2 cellular contexts compared by ENCODE assay signal in genomic region chr21:29092102-29092959, GRCh38.
A peak's percentile ranks its signal among the peaks of the same experiment; 100 is the strongest.
TF ChIP-seq lines count a peak whose summit lies in the region.

No MANE protein-coding gene starts in this region.

TF ChIP-seq in GM12878, 131 proteins besides CTCF, POLR2A, EP300 and RAD21:
- no peak for TF ChIP-seq SMAD5 (IDR thresholded peaks at IDR 0.05; ENCODE audit: low read depth)
- no peak for TF ChIP-seq NKRF (conservative IDR thresholded peaks at IDR 0.05)
- no peak for TF ChIP-seq BCLAF1 (IDR thresholded peaks at IDR 0.05)
- TF ChIP-seq PAX5 (IDR thresholded peaks at IDR 0.05; ENCODE audit: borderline replicate concordance, low read depth, low read length): no peak
- TF ChIP-seq ZSCAN29 (IDR thresholded peaks at IDR 0.05): no peak
- TF ChIP-seq NR2C2 (IDR thresholded peaks at IDR 0.05; ENCODE audit: borderline replicate concordance, control insufficient read depth, insufficient read length, low read depth): no peak
- no peak for TF ChIP-seq IKZF2 (IDR thresholded peaks at IDR 0.05)

TF ChIP-seq in HepG2, 621 proteins besides CTCF, POLR2A, EP300 and RAD21:
- TF ChIP-seq IRF9 (CRISPR knock-in tag; IDR thresholded peaks at IDR 0.05; ENCODE audit: borderline replicate concordance) (no peak), RFX5 (IDR thresholded peaks at IDR 0.05; ENCODE audit: low read depth, low read length) (no peak), STAG1 (CRISPR knock-in tag; IDR thresholded peaks at IDR 0.05) (peak; percentile 29; the same call in 1 of the 2 replicates), SALL1 (CRISPR knock-in tag; IDR thresholded peaks at IDR 0.05) (0 out of 2 replicates have a peak, but pooled peaks have one; percentile 25), ZNF644 (CRISPR knock-in tag; IDR thresholded peaks at IDR 0.05; ENCODE audit: low read depth) (peak; percentile 35; the same call in 1 of the 2 replicates), ZMYM4 (CRISPR knock-in tag; IDR thresholded peaks at IDR 0.05) (0 out of 2 replicates have a peak, but pooled peaks have one; percentile 20), MZF1 (CRISPR knock-in tag; IDR thresholded peaks at IDR 0.05; ENCODE audit: borderline replicate concordance) (peak; percentile 100), HNF4A (CRISPR knock-in tag; IDR thresholded peaks at IDR 0.05) (peak; percentile 50; the same call in 1 of the 2 replicates), ZMYM3 (CRISPR knock-in tag; IDR thresholded peaks at IDR 0.05) (0 out of 2 replicates have a peak, but pooled peaks have one; percentile 10), ARID3A (IDR thresholded peaks at IDR 0.05; ENCODE audit: low read depth, low read length) (0 out of 2 replicates have a peak, but pooled peaks have one; percentile 25), ZIK1 (CRISPR knock-in tag; IDR thresholded peaks at IDR 0.05; ENCODE audit: borderline replicate concordance, low read depth) (peak; percentile 99), SAFB2 (CRISPR knock-in tag; IDR thresholded peaks at IDR 0.05; ENCODE audit: borderline replicate concordance, low read depth) (no peak), TRIM24 (CRISPR knock-in tag; IDR thresholded peaks at IDR 0.05) (no peak), POGZ (CRISPR knock-in tag; IDR thresholded peaks at IDR 0.05) (0 out of 2 replicates have a peak, but pooled peaks have one; percentile 46)
